ENCODE assay signal across 21 cellular contexts in the genomic region with DNA sequence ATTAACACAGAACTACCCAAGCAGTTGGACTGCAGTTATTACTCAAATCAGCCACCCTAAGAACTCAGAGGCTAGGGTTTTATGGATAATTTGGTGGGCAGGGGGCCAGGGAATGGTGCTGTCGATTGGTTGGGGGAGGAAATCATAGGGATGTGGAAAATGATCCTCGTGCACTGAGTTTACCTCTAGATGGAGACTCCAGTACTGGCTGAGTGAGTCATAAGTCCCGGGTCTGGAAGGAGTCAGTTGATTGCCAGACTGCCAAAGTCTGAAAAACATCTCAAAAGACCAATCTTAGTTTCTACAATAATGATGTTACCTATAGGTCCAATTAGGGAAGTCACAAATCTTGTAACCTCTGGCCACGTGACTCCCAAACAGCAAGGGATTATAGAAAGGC.
DNase-seq lines count a peak whose midpoint lies in the region; ATAC-seq and TF ChIP-seq lines count a peak whose summit lies in the region.
"Had no signal": no experiment of that assay in that cellular context is flagged by ENCODE, and none has a peak within 500 bp of the region (broad histone marks: within the 10 kb centered on the region; RNA-seq: fewer than 3 reads in every experiment).

No MANE protein-coding gene starts in this region.

- H3K79me2 ChIP-seq in neural progenitor cell (ENCODE audit: low read depth) = no peaks in the 10 kb centered on the region

- peaks cover 2% of the 10 kb centered on the region for H3K27me3 Mint-ChIP-seq in neural progenitor cell (ENCODE audit: insufficient read depth, low read depth)
- H3K27me3 Mint-ChIP-seq: stimulated activated naive CD8-positive, alpha-beta T cell treated with anti-CD3 and anti-CD28 coated beads, Interleukin-15, amount 100 ng/mL, for 72 hours had no signal

- no peaks in the 10 kb centered on the region for H3K4me1 ChIP-seq in neural progenitor cell
- H3K4me1 ChIP-seq in right lobe of liver = no peaks in the 10 kb centered on the region
- H3K4me1 ChIP-seq: vagina had no signal

- H3K4me3 ChIP-seq in epithelial cell of esophagus (ENCODE audit: low read length) = no peak overlapping the region
- H3K4me3 ChIP-seq in neural progenitor cell = no peak overlapping the region
- H3K4me3 ChIP-seq in right lobe of liver = no peak overlapping the region
- H3K4me3 ChIP-seq: left lung, PC-9, vagina had no signal

- H2AFZ ChIP-seq in neural progenitor cell (replicated peaks) = no peak overlapping the region
- H2AFZ ChIP-seq: PC-9 had no signal

- intact Hi-C loops in right lobe of liver (cut with DNase I) = no loop called here

- no peak overlapping the region for H3K27ac ChIP-seq in neural progenitor cell
- H3K27ac ChIP-seq in right lobe of liver = no peak overlapping the region
- H3K27ac ChIP-seq: left lung, neutrophil, PC-9, vagina had no signal

- H3F3A ChIP-seq in neural progenitor cell (ENCODE audit: low read depth) = no peaks in the 10 kb centered on the region

- H3K36me3 ChIP-seq in neural progenitor cell (no peaks in the 10 kb centered on the region), right lobe of liver (no peaks in the 10 kb centered on the region)
- H3K36me3 ChIP-seq: left lung, neutrophil, vagina had no signal

- H3K4me2 ChIP-seq in neural progenitor cell = no peak overlapping the region
- H3K4me2 ChIP-seq: PC-9, SK-N-SH had no signal

- H3K9me3 Mint-ChIP-seq in neural progenitor cell = no peaks in the 10 kb centered on the region
- H3K9me3 Mint-ChIP-seq: endodermal cell had no signal

- no peak overlapping the region for H3K4me3 Mint-ChIP-seq in neural progenitor cell
- H3K4me3 Mint-ChIP-seq: endodermal cell; stimulated activated naive CD8-positive, alpha-beta T cell treated with anti-CD3 and anti-CD28 coated beads, Interleukin-15, amount 100 ng/mL, for 72 hours had no signal

- H3K36me3 Mint-ChIP-seq in neural progenitor cell = no peaks in the 10 kb centered on the region

- H3K9ac ChIP-seq in neural progenitor cell = no peak overlapping the region
- H3K9ac ChIP-seq: SK-N-SH had no signal

- no peak for TF ChIP-seq POLR2A in right lobe of liver (IDR thresholded peaks at IDR 0.05)

- DNase-seq in EL (peak; percentile 1), NCI-H82 treated with DMSO at 0.1 percent for 48 hours (lab: John Stamatoyannopoulos, UW; ENCODE audit: unreplicated experiment) (peak; percentile 30), epithelial cell of esophagus (ENCODE audit: low read depth) (peak; percentile 27), neural progenitor cell (ENCODE audit: low spot score) (no peak), islet precursor cell (no peak), right lobe of liver (no peak), mucosa of gallbladder (ENCODE audit: low spot score) (no peak)
- DNase-seq: activated effector memory CD4-positive, alpha-beta T cell treated with Interleukin-2 at 50 U/mL for 16 hours; endodermal cell; Kasumi-1; left lung; NCI-H2171 treated with DMSO at 0.1 percent for 48 hours; NCI-H774; PC-9; SK-N-SH; stimulated activated CD4-positive, alpha-beta T cell treated with anti-CD3 and anti-CD28 coated beads, Interleukin-2, amount 100 ng/mL, for 24 hours; stimulated activated naive CD8-positive, alpha-beta T cell treated with anti-CD3 and anti-CD28 coated beads, Interleukin-15, amount 100 ng/mL, for 72 hours; T1000 had no signal

- ATAC-seq in HG03139 (IDR thresholded peaks at IDR 0.05; ENCODE audit: unreplicated experiment) (no peak), right lobe of liver (no peak)
- ATAC-seq: left lung; stimulated activated naive CD8-positive, alpha-beta T cell treated with anti-CD3 and anti-CD28 coated beads, Interleukin-15, amount 100 ng/mL, for 72 hours had no signal

- no peaks in the 10 kb centered on the region for H3K27me3 ChIP-seq in neural progenitor cell
- no peaks in the 10 kb centered on the region for H3K27me3 ChIP-seq in right lobe of liver
- H3K27me3 ChIP-seq: left lung, neutrophil, vagina had no signal

- no peaks in the 10 kb centered on the region for H3K9me3 ChIP-seq in neural progenitor cell (ENCODE audit: low read depth)
- H3K9me3 ChIP-seq in right lobe of liver = no peaks in the 10 kb centered on the region
- H3K9me3 ChIP-seq: left lung, neutrophil, SK-N-SH, vagina had no signal

- 24% methylated on average over 3 of the region's 4 CpGs for WGBS in right lobe of liver (ENCODE audit: insufficient coverage, low coverage, low lambda C conversion rate, missing lambda C conversion rate)

- H3K4me1 Mint-ChIP-seq in neural progenitor cell = no peaks in the 10 kb centered on the region
- H3K4me1 Mint-ChIP-seq: endodermal cell; stimulated activated naive CD8-positive, alpha-beta T cell treated with anti-CD3 and anti-CD28 coated beads, Interleukin-15, amount 100 ng/mL, for 72 hours had no signal

- TF ChIP-seq CTCF in epithelial cell of esophagus (IDR thresholded peaks at IDR 0.05; ENCODE audit: insufficient read depth, low read depth, low read length, missing control alignments) (peak; percentile 8), neural progenitor cell (IDR thresholded peaks at IDR 0.05) (peak; percentile 5), right lobe of liver (IDR thresholded peaks at IDR 0.05) (no peak)

- no peak overlapping the region for H3K27ac Mint-ChIP-seq in neural progenitor cell
- H3K27ac Mint-ChIP-seq: endodermal cell had no signal

- H4K20me1 ChIP-seq in neural progenitor cell (ENCODE audit: low read depth) = no peaks in the 10 kb centered on the region

Comparison
In these comparisons a context has a peak if more than half of its experiments do, and no peak if none do; other contexts are left out.
1. DNase-seq: peak in EL (single experiment), NCI-H82 treated with DMSO at 0.1 percent for 48 hours (single experiment) and epithelial cell of esophagus (single experiment); none in neural progenitor cell (single experiment), islet precursor cell (single experiment), right lobe of liver (0 of 3) and mucosa of gallbladder (single experiment).
2. CTCF ChIP-seq: peak in epithelial cell of esophagus (single experiment) and neural progenitor cell (single experiment); none in right lobe of liver (0 of 4).